23 cellular contexts compared by ENCODE assay signal in genomic region chr16:75599452-75600277, GRCh38. TPM values are rescaled to one million over a fixed set of nuclear protein-coding genes. Genes with fewer than 3 reads are reported as not detected.
DNase-seq lines count a peak whose midpoint lies in the region; ATAC-seq, FAIRE-seq and TF ChIP-seq lines count a peak whose summit lies in the region.
"Had no signal": no experiment of that assay in that cellular context is flagged by ENCODE, and none has a peak within 500 bp of the region (broad histone marks: within the 10 kb centered on the region; RNA-seq: fewer than 3 reads in every experiment).

No MANE protein-coding gene starts in this region.

- H3K27ac Mint-ChIP-seq in CD4-positive, CD25-positive, alpha-beta regulatory T cell, result peak overlapping the region in 2 of 3 donors; percentile 14 to 38
- peak overlapping the region; percentile 1 for H3K27ac Mint-ChIP-seq in endothelial cell (ENCODE audit: unreplicated experiment)
- H3K27ac Mint-ChIP-seq: activated naive CD8-positive, alpha-beta T cell; B cell; T-helper 1 cell treated with Interleukin-12 subunit alpha and Interleukin-12 subunit beta and Interleukin-4 antibody, amounts not matched to agents 30 μg/mL and 1 μg/mL, for 36 hours had no signal

- H3K4me1 ChIP-seq in CD4-positive, CD25-positive, alpha-beta regulatory T cell (ENCODE audit: control insufficient read depth, insufficient read depth, low read length, poor library complexity, severe bottlenecking), result no peaks in the 10 kb centered on the region
- H3K4me1 ChIP-seq in IMR-90 (ENCODE audit: control insufficient read depth, insufficient read depth, low read length), result peaks cover 3% of the 10 kb centered on the region
- H3K4me1 ChIP-seq in rectal smooth muscle tissue (ENCODE audit: control insufficient read depth, insufficient read depth, low read length), result peaks cover 4% of the 10 kb centered on the region
- H3K4me1 ChIP-seq in small intestine (ENCODE audit: control insufficient read depth in 2 of 2, insufficient read depth in 1 of 2, low read depth in 1 of 2, low read length in 1 of 2), result no peaks in the 10 kb centered on the region
- H3K4me1 ChIP-seq: body of pancreas, SJCRH30, suprapubic skin had no signal

- peaks cover 0 to 2% (median 1%) of the 10 kb centered on the region in 4 donors for H3K4me1 Mint-ChIP-seq in CD4-positive, CD25-positive, alpha-beta regulatory T cell
- H3K4me1 Mint-ChIP-seq in endothelial cell (ENCODE audit: unreplicated experiment), result peaks cover 7% of the 10 kb centered on the region
- H3K4me1 Mint-ChIP-seq: B cell had no signal

- no peak overlapping the region for H2BK15ac ChIP-seq in IMR-90 (ENCODE audit: low read depth, low read length)

- dilution Hi-C loops in IMR-90 (cut with HindIII; ENCODE audit: low sequenced_read_pairs, unreplicated experiment), result no loop called here

- CTCF ChIA-PET in IMR-90 (lab: Yijun Ruan, JAX), result no interaction called here

- H2BK20ac ChIP-seq in IMR-90 (ENCODE audit: low read depth, low read length), result no peak overlapping the region

- H3K4me3 Mint-ChIP-seq in CD4-positive, CD25-positive, alpha-beta regulatory T cell, result no peak overlapping the region
- H3K4me3 Mint-ChIP-seq in endothelial cell (ENCODE audit: unreplicated experiment), result no peak overlapping the region
- H3K4me3 Mint-ChIP-seq: activated naive CD8-positive, alpha-beta T cell; B cell; nephron; T-helper 1 cell treated with Interleukin-12 subunit alpha and Interleukin-12 subunit beta and Interleukin-4 antibody, amounts not matched to agents 30 μg/mL and 1 μg/mL, for 36 hours had no signal

- H4K5ac ChIP-seq in IMR-90 (ENCODE audit: low read depth, low read length), result no peak overlapping the region; the same call in 1 of the 2 replicates

- TF ChIP-seq POLR2A in IMR-90 (IDR thresholded peaks at IDR 0.05; ENCODE audit: low read depth, low read length), result no peak

- no peaks in the 10 kb centered on the region for H3K27me3 Mint-ChIP-seq in CD4-positive, CD25-positive, alpha-beta regulatory T cell
- H3K27me3 Mint-ChIP-seq in endothelial cell (ENCODE audit: unreplicated experiment), result no peaks in the 10 kb centered on the region
- H3K27me3 Mint-ChIP-seq: activated naive CD8-positive, alpha-beta T cell; B cell had no signal

- no peak overlapping the region for H2AFZ ChIP-seq in IMR-90 (replicated peaks; ENCODE audit: low read length, poor library complexity)

- no peaks in the 10 kb centered on the region for H4K20me1 ChIP-seq in IMR-90 (ENCODE audit: insufficient read depth, low read length)

- H3K4ac ChIP-seq in IMR-90 (ENCODE audit: low read depth, low read length), result no peak overlapping the region

- H3K9ac ChIP-seq in IMR-90 (ENCODE audit: low read depth, low read length) (no peak overlapping the region), rectal smooth muscle tissue (ENCODE audit: low read length) (no peak overlapping the region)

- WGBS in IMR-90 (ENCODE audit: extremely low coverage in 2 of 2, insufficient read length in 1 of 2), 2 experiments, result no CpG with 5 or more reads among the region's 6 CpGs
- WGBS in small intestine, 3 donors, result 88 to 92% (median 91%) methylated on average over 6 of the region's 6 CpGs

- no peak overlapping the region for H2AK9ac ChIP-seq in IMR-90 (replicated peaks; ENCODE audit: low read depth, low read length, poor library complexity)

- intact Hi-C loops in IMR-90 (cut with micrococcal nuclease), result no loop called here

- 0 out of 4 replicates have a peak, but pooled peaks cover 0 to 3% of the 10 kb centered on the region in 2 experiments for H3K79me1 ChIP-seq in IMR-90 (ENCODE audit: low read depth in 1 of 2, low read length in 2 of 2)

- H3K9me1 ChIP-seq in IMR-90 (ENCODE audit: insufficient read depth, low read length), result peaks cover 3% of the 10 kb centered on the region; the same call in 1 of the 2 replicates

- no peak overlapping the region for H4K91ac ChIP-seq in IMR-90 (ENCODE audit: insufficient read depth, low read depth, low read length)

- H3K9me3 Mint-ChIP-seq in CD4-positive, CD25-positive, alpha-beta regulatory T cell, result peaks cover 0 to 14% (median 0%) of the 10 kb centered on the region in 7 donors
- no peaks in the 10 kb centered on the region for H3K9me3 Mint-ChIP-seq in endothelial cell (ENCODE audit: unreplicated experiment)

- peaks cover 5 to 10% of the 10 kb centered on the region in 2 experiments for H3K9me3 ChIP-seq in CD4-positive, CD25-positive, alpha-beta regulatory T cell (ENCODE audit: control insufficient read depth in 2 of 2, low read length in 2 of 2)
- peaks cover 3% of the 10 kb centered on the region; the same call in 1 of the 2 replicates for H3K9me3 ChIP-seq in IMR-90 (ENCODE audit: control insufficient read depth, insufficient read depth, low read length)
- H3K9me3 ChIP-seq in small intestine (ENCODE audit: control insufficient read depth, low read depth), result no peaks in the 10 kb centered on the region
- H3K9me3 ChIP-seq: body of pancreas, ovary, SJCRH30, suprapubic skin had no signal

- no peak overlapping the region for H3K27ac ChIP-seq in CD4-positive, CD25-positive, alpha-beta regulatory T cell (ENCODE audit: insufficient read depth, low read length, poor library complexity, severe bottlenecking)
- H3K27ac ChIP-seq in IMR-90 (ENCODE audit: insufficient read depth, low read length) (no peak overlapping the region; the same call in 1 of the 2 replicates), rectal smooth muscle tissue (ENCODE audit: low read depth, low read length) (peak overlapping the region; percentile 70), small intestine (ENCODE audit: low read depth in 1 of 2, low read length in 1 of 2) (no peak overlapping the region)
- H3K27ac ChIP-seq: body of pancreas, ovary, SJCRH30, suprapubic skin had no signal

- no peak for TF ChIP-seq RAD21 in IMR-90 (IDR thresholded peaks at IDR 0.05; ENCODE audit: low read length)

- no peak overlapping the region for H3K4me3 ChIP-seq in CD4-positive, CD25-positive, alpha-beta regulatory T cell (ENCODE audit: low read depth, low read length)
- H3K4me3 ChIP-seq in IMR-90 (ENCODE audit: insufficient read depth, low read depth, low read length) (no peak overlapping the region), rectal smooth muscle tissue (ENCODE audit: low read length) (no peak overlapping the region), small intestine (ENCODE audit: low read depth in 1 of 2, low read length in 2 of 2) (no peak overlapping the region)
- H3K4me3 ChIP-seq: body of pancreas, ovary, SJCRH30, suprapubic skin had no signal

- no peak overlapping the region for H4K8ac ChIP-seq in IMR-90 (ENCODE audit: low read depth in 2 of 2, low read length in 2 of 2)

- ATAC-seq in CD4-positive, CD25-positive, alpha-beta regulatory T cell (ENCODE audit: low read depth in 2 of 2), result no peak
- ATAC-seq in IMR-90 (ENCODE audit: low read depth), result peak; percentile 94
- ATAC-seq: body of pancreas, sciatic nerve had no signal

- H3K56ac ChIP-seq in IMR-90 (ENCODE audit: extremely low read depth, insufficient read depth, low read length), result no peak overlapping the region

- H3K36me3 ChIP-seq in CD4-positive, CD25-positive, alpha-beta regulatory T cell (ENCODE audit: control insufficient read depth, insufficient read depth, low read length), result peaks cover 59% of the 10 kb centered on the region
- H3K36me3 ChIP-seq in IMR-90 (ENCODE audit: control insufficient read depth, insufficient read depth, low read length), result peaks cover 26% of the 10 kb centered on the region
- H3K36me3 ChIP-seq in rectal smooth muscle tissue (ENCODE audit: control insufficient read depth, insufficient read depth, low read length), result peaks cover 20% of the 10 kb centered on the region
- H3K36me3 ChIP-seq in small intestine (ENCODE audit: control insufficient read depth in 2 of 2, insufficient read depth in 2 of 2, low read length in 2 of 2), result peaks cover 19 to 22% of the 10 kb centered on the region in 2 donors

- no peak overlapping the region for H3K14ac ChIP-seq in IMR-90 (replicated peaks; ENCODE audit: low read depth, low read length)

- H3K18ac ChIP-seq in IMR-90 (ENCODE audit: low read depth, low read length), result no peak overlapping the region

- no peak overlapping the region for H3K4me2 ChIP-seq in IMR-90 (ENCODE audit: low read depth, low read length)

- FAIRE-seq in small intestine (lab: Jason Lieb, UNC), result no peak
- FAIRE-seq: HTR-8/SVneo had no signal

- TSS peak; percentile 34 for BruUV-seq in IMR-90 (replicated peaks; lab: Mats Ljungman, UMichigan)

- H3K27me3 ChIP-seq in CD4-positive, CD25-positive, alpha-beta regulatory T cell (ENCODE audit: control insufficient read depth, insufficient read depth, low read length), result no peaks in the 10 kb centered on the region
- no peaks in the 10 kb centered on the region for H3K27me3 ChIP-seq in IMR-90 (ENCODE audit: control insufficient read depth, insufficient read depth, low read length)
- no peaks in the 10 kb centered on the region for H3K27me3 ChIP-seq in rectal smooth muscle tissue (ENCODE audit: control insufficient read depth, insufficient read depth, low read length)
- no peaks in the 10 kb centered on the region for H3K27me3 ChIP-seq in small intestine (ENCODE audit: control insufficient read depth in 2 of 2, insufficient read depth in 2 of 2, low read length in 2 of 2)
- H3K27me3 ChIP-seq: body of pancreas, ovary, SJCRH30, suprapubic skin had no signal

- no peak for DNase-seq in CD4-positive, CD25-positive, alpha-beta regulatory T cell
- peak; percentile 60 for DNase-seq in IMR-90
- DNase-seq in endothelial cell (ENCODE audit: low spot score), result no peak
- no peak for DNase-seq in GOT3 (lab: John Stamatoyannopoulos, UW)
- no peak for DNase-seq in cerebellar cortex (ENCODE audit: low spot score)
- DNase-seq in small intestine, result no peak
- DNase-seq: activated CD4-positive, alpha-beta T cell treated with anti-CD3 and anti-CD28 coated beads for 48 hours; body of pancreas; COR-L47; Karpas-422; mesendoderm; NCI-H1105; NCI-H446; ovary; SJCRH30 had no signal

- no peak overlapping the region for H2AK5ac ChIP-seq in IMR-90 (ENCODE audit: low read depth, low read length)

- no peak overlapping the region for H3K23ac ChIP-seq in IMR-90 (ENCODE audit: low read depth, low read length)

- TF ChIP-seq CTCF in IMR-90 (conservative IDR thresholded peaks at IDR 0.05; ENCODE audit: low read depth, low read length), result no peak
- no peak for TF ChIP-seq CTCF in endothelial cell (IDR thresholded peaks at IDR 0.05; ENCODE audit: unreplicated experiment)

- in situ Hi-C loops in IMR-90 (cut with MboI; ENCODE audit: low sequenced_read_pairs), result loop anchor here (25.0 kb wide), 1 partner anchor 387 kb away; the partner anchor contains the start of genes CTRB1 and CTRB2

- peaks cover 56% of the 10 kb centered on the region for H3K36me3 Mint-ChIP-seq in CD4-positive, CD25-positive, alpha-beta regulatory T cell
- peaks cover 55% of the 10 kb centered on the region for H3K36me3 Mint-ChIP-seq in endothelial cell (ENCODE audit: low read depth, unreplicated experiment)

- no peak overlapping the region for H2BK120ac ChIP-seq in IMR-90 (ENCODE audit: low read depth, low read length)

- H2BK5ac ChIP-seq in IMR-90 (ENCODE audit: low read depth, low read length, poor library complexity, severe bottlenecking), result no peak overlapping the region

- POLR2A ChIA-PET in IMR-90 (lab: Charles Lee; ENCODE audit: unreplicated experiment), result no interaction called here

RNA-seq across cellular contexts. Expression of gene ADAT1, which starts 23.4 kb away (rescaled TPM):
- 98.7 TPM for total RNA-seq in CD4-positive, CD25-positive, alpha-beta regulatory T cell
- polyA plus RNA-seq in CD4-positive, CD25-positive, alpha-beta regulatory T cell, result 10 to 100 TPM; 40.1 to 57.6 (median 52.0) TPM
- total RNA-seq in IMR-90 (2012; rRNA removed), result 36.7 and 52.9 TPM in 2 replicates
- polyA plus RNA-seq in IMR-90 (2012; rRNA removed), result 22.7 and 23.4 TPM in 2 replicates
- 8.5 and 15.4 TPM in 2 replicates for polyA plus RNA-seq in IMR-90 (2012; cell fraction: cytosol; rRNA removed)
- 10.6 and 36.6 TPM in 2 replicates for polyA plus RNA-seq in IMR-90 (2012; cell fraction: nucleus; rRNA removed; ENCODE audit: low replicate concordance)
- 137 TPM for total RNA-seq in endothelial cell (ENCODE audit: unreplicated experiment)
- polyA plus RNA-seq in small intestine, result 10 to 100 TPM in 2 of 3 donors, 1 to 10 TPM in 1; 7.0 to 19.3 (median 17.4) TPM

RNA-seq across cellular contexts. Expression of gene GABARAPL2, which starts 33.5 kb away (rescaled TPM):
- total RNA-seq in CD4-positive, CD25-positive, alpha-beta regulatory T cell, result 81.3 TPM
- 100 to 1,000 TPM; 293 to 354 (median 316) TPM for polyA plus RNA-seq in CD4-positive, CD25-positive, alpha-beta regulatory T cell
- total RNA-seq in IMR-90 (2012; rRNA removed), result 33.3 and 55.8 TPM in 2 replicates
- 64.5 and 65.9 TPM in 2 replicates for polyA plus RNA-seq in IMR-90 (2012; rRNA removed)
- 61.3 and 85.2 TPM in 2 replicates for polyA plus RNA-seq in IMR-90 (2012; cell fraction: cytosol; rRNA removed)
- 24.9 and 50.1 TPM in 2 replicates for polyA plus RNA-seq in IMR-90 (2012; cell fraction: nucleus; rRNA removed; ENCODE audit: low replicate concordance)
- 222 TPM for total RNA-seq in endothelial cell (ENCODE audit: unreplicated experiment)
- 100 to 1,000 TPM; 130 to 182 (median 150) TPM for polyA plus RNA-seq in small intestine

RNA-seq across cellular contexts. Expression of gene TMEM231, which starts 43.6 kb away (rescaled TPM):
- total RNA-seq in CD4-positive, CD25-positive, alpha-beta regulatory T cell, result 0.72 TPM
- polyA plus RNA-seq in CD4-positive, CD25-positive, alpha-beta regulatory T cell, result 1 to 10 TPM in 2 of 4 donors, under 1 TPM in 2; 0.64 to 2.6 (median 1.3) TPM
- total RNA-seq in IMR-90 (2012; rRNA removed), result 7.5 and 10.6 TPM in 2 replicates
- 15.4 and 15.5 TPM in 2 replicates for polyA plus RNA-seq in IMR-90 (2012; rRNA removed)
- polyA plus RNA-seq in IMR-90 (2012; cell fraction: cytosol; rRNA removed), result 11.4 and 15.4 TPM in 2 replicates
- 7.2 and 8.4 TPM in 2 replicates for polyA plus RNA-seq in IMR-90 (2012; cell fraction: nucleus; rRNA removed; ENCODE audit: low replicate concordance)
- total RNA-seq in endothelial cell (ENCODE audit: unreplicated experiment), result 14.5 TPM
- 1 to 10 TPM; 1.4 to 5.4 (median 2.2) TPM for polyA plus RNA-seq in small intestine

RNA-seq across cellular contexts. Expression of gene KARS1, which starts 47.8 kb away (rescaled TPM):
- 130 TPM for total RNA-seq in CD4-positive, CD25-positive, alpha-beta regulatory T cell
- 100 to 1,000 TPM; 186 to 237 (median 209) TPM for polyA plus RNA-seq in CD4-positive, CD25-positive, alpha-beta regulatory T cell
- total RNA-seq in IMR-90 (2012; rRNA removed) (228 and 229 TPM in 2 replicates), endothelial cell (ENCODE audit: unreplicated experiment) (161 TPM)
- polyA plus RNA-seq in IMR-90 (2012; rRNA removed) (111 and 122 TPM in 2 replicates), small intestine (100 to 1,000 TPM in 1 of 3 donors, 10 to 100 TPM in 2; 81.2 to 124 (median 81.6) TPM)
- polyA plus RNA-seq in IMR-90 (2012; cell fraction: cytosol; rRNA removed), result 35.8 and 53.7 TPM in 2 replicates
- polyA plus RNA-seq in IMR-90 (2012; cell fraction: nucleus; rRNA removed; ENCODE audit: low replicate concordance), result 16.1 and 76.9 TPM in 2 replicates

RNA-seq across cellular contexts. Expression of gene TERF2IP, which starts 47.9 kb away (rescaled TPM):
- total RNA-seq in CD4-positive, CD25-positive, alpha-beta regulatory T cell, result 133 TPM
- polyA plus RNA-seq in CD4-positive, CD25-positive, alpha-beta regulatory T cell, result 100 to 1,000 TPM; 133 to 204 (median 162) TPM
- total RNA-seq in IMR-90 (2012; rRNA removed), result 15.4 and 25.6 TPM in 2 replicates
- 32.5 and 35.2 TPM in 2 replicates for polyA plus RNA-seq in IMR-90 (2012; rRNA removed)
- 24.6 and 30.8 TPM in 2 replicates for polyA plus RNA-seq in IMR-90 (2012; cell fraction: cytosol; rRNA removed)
- 19.4 and 22.6 TPM in 2 replicates for polyA plus RNA-seq in IMR-90 (2012; cell fraction: nucleus; rRNA removed; ENCODE audit: low replicate concordance)
- 48.0 TPM for total RNA-seq in endothelial cell (ENCODE audit: unreplicated experiment)
- polyA plus RNA-seq in small intestine, result 10 to 100 TPM; 28.6 to 34.9 (median 30.8) TPM
